1 cellular context compared by ENCODE assay signal in the genomic region with DNA sequence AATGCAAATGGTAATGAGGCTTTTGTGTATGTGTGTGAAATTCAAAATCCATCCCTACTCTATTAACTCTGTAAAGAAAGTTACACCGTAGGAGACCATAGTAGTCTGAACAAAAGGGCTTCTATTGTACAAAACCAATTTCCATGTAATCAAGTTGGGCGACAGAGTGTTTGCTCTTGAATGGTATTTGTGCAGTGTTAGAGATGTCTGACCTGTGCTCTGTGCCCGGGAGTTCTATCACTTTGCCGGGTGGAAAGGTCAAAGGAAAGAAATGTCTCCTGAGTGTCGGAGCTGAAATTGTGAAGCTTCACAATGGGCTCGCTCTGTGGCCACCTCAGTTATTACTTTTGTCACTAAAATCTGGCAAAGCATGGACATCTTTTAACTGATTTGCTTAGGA.
TF ChIP-seq lines count a peak whose summit lies in the region.

No MANE protein-coding gene starts in this region.

TF ChIP-seq in HepG2, 621 proteins besides CTCF, POLR2A, EP300 and RAD21 (continued from another document and continues in another):
- TF ChIP-seq, protein P1, sequence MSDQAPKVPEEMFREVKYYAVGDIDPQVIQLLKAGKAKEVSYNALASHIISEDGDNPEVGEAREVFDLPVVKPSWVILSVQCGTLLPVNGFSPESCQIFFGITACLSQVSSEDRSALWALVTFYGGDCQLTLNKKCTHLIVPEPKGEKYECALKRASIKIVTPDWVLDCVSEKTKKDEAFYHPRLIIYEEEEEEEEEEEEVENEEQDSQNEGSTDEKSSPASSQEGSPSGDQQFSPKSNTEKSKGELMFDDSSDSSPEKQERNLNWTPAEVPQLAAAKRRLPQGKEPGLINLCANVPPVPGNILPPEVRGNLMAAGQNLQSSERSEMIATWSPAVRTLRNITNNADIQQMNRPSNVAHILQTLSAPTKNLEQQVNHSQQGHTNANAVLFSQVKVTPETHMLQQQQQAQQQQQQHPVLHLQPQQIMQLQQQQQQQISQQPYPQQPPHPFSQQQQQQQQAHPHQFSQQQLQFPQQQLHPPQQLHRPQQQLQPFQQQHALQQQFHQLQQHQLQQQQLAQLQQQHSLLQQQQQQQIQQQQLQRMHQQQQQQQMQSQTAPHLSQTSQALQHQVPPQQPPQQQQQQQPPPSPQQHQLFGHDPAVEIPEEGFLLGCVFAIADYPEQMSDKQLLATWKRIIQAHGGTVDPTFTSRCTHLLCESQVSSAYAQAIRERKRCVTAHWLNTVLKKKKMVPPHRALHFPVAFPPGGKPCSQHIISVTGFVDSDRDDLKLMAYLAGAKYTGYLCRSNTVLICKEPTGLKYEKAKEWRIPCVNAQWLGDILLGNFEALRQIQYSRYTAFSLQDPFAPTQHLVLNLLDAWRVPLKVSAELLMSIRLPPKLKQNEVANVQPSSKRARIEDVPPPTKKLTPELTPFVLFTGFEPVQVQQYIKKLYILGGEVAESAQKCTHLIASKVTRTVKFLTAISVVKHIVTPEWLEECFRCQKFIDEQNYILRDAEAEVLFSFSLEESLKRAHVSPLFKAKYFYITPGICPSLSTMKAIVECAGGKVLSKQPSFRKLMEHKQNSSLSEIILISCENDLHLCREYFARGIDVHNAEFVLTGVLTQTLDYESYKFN (CRISPR knock-in tag; conservative IDR thresholded peaks at IDR 0.05), result peak; percentile 51
- no peak for TF ChIP-seq TOE1 (CRISPR knock-in tag; IDR thresholded peaks at IDR 0.05)
- TF ChIP-seq SP4 (CRISPR knock-in tag; IDR thresholded peaks at IDR 0.05), result no peak
- TF ChIP-seq GATA4 (IDR thresholded peaks at IDR 0.05; ENCODE audit: borderline replicate concordance, low read depth), result no peak
- no peak for TF ChIP-seq ZNF850 (CRISPR knock-in tag; conservative IDR thresholded peaks at IDR 0.05)
- TF ChIP-seq ZFP1 (CRISPR knock-in tag; IDR thresholded peaks at IDR 0.05), result no peak
- TF ChIP-seq ZNF75D (CRISPR knock-in tag; IDR thresholded peaks at IDR 0.05; ENCODE audit: borderline replicate concordance), result no peak
- no peak for TF ChIP-seq SRSF9 (IDR thresholded peaks at IDR 0.05; ENCODE audit: borderline replicate concordance, insufficient read depth, low read depth, low read length, poor library complexity, severe bottlenecking)
- TF ChIP-seq ARNT2 (CRISPR knock-in tag; IDR thresholded peaks at IDR 0.05; ENCODE audit: low read depth), result no peak
- no peak for TF ChIP-seq ZNF331 (CRISPR knock-in tag; IDR thresholded peaks at IDR 0.05)
- TF ChIP-seq KDM1A (CRISPR knock-in tag; IDR thresholded peaks at IDR 0.05), result no peak
- TF ChIP-seq KDM5B (CRISPR knock-in tag; IDR thresholded peaks at IDR 0.05; ENCODE audit: borderline replicate concordance), result no peak
- no peak for TF ChIP-seq ZKSCAN8 (CRISPR knock-in tag; IDR thresholded peaks at IDR 0.05; ENCODE audit: borderline replicate concordance)
- TF ChIP-seq ZNF589 (CRISPR knock-in tag; conservative IDR thresholded peaks at IDR 0.05), result no peak
- TF ChIP-seq STAG1 (CRISPR knock-in tag; IDR thresholded peaks at IDR 0.05), result no peak
- no peak for TF ChIP-seq CHD4 (IDR thresholded peaks at IDR 0.05; ENCODE audit: borderline replicate concordance, low read length)
- no peak for TF ChIP-seq ZNF329 (CRISPR knock-in tag; IDR thresholded peaks at IDR 0.05; ENCODE audit: low read depth)
- peak; percentile 75 for TF ChIP-seq NR2F6 (IDR thresholded peaks at IDR 0.05)
- TF ChIP-seq NR2F6 (CRISPR knock-in tag; IDR thresholded peaks at IDR 0.05), result peak; percentile 67
- no peak for TF ChIP-seq RFXANK (CRISPR knock-in tag; IDR thresholded peaks at IDR 0.05)
- peak; percentile 62; the same call in 1 of the 2 replicates for TF ChIP-seq TBX2 (CRISPR knock-in tag; IDR thresholded peaks at IDR 0.05; ENCODE audit: borderline replicate concordance)
- no peak for TF ChIP-seq HOXA7 (CRISPR knock-in tag; IDR thresholded peaks at IDR 0.05)
- TF ChIP-seq ZMYM3 (CRISPR knock-in tag; IDR thresholded peaks at IDR 0.05), result no peak
- no peak for TF ChIP-seq ZNF839 (CRISPR knock-in tag; IDR thresholded peaks at IDR 0.05; ENCODE audit: borderline replicate concordance)
- no peak for TF ChIP-seq ZNF766 (CRISPR knock-in tag; IDR thresholded peaks at IDR 0.05; ENCODE audit: borderline replicate concordance)
- TF ChIP-seq ZNF296 (CRISPR knock-in tag; conservative IDR thresholded peaks at IDR 0.05), result no peak
- TF ChIP-seq, protein P2, sequence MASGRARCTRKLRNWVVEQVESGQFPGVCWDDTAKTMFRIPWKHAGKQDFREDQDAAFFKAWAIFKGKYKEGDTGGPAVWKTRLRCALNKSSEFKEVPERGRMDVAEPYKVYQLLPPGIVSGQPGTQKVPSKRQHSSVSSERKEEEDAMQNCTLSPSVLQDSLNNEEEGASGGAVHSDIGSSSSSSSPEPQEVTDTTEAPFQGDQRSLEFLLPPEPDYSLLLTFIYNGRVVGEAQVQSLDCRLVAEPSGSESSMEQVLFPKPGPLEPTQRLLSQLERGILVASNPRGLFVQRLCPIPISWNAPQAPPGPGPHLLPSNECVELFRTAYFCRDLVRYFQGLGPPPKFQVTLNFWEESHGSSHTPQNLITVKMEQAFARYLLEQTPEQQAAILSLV (CRISPR knock-in tag; IDR thresholded peaks at IDR 0.05; ENCODE audit: borderline replicate concordance), result no peak
- TF ChIP-seq ZNF251 (CRISPR knock-in tag; IDR thresholded peaks at IDR 0.05), result no peak
- no peak for TF ChIP-seq JDP2 (CRISPR knock-in tag; IDR thresholded peaks at IDR 0.05; ENCODE audit: borderline replicate concordance)
- TF ChIP-seq, protein P3, sequence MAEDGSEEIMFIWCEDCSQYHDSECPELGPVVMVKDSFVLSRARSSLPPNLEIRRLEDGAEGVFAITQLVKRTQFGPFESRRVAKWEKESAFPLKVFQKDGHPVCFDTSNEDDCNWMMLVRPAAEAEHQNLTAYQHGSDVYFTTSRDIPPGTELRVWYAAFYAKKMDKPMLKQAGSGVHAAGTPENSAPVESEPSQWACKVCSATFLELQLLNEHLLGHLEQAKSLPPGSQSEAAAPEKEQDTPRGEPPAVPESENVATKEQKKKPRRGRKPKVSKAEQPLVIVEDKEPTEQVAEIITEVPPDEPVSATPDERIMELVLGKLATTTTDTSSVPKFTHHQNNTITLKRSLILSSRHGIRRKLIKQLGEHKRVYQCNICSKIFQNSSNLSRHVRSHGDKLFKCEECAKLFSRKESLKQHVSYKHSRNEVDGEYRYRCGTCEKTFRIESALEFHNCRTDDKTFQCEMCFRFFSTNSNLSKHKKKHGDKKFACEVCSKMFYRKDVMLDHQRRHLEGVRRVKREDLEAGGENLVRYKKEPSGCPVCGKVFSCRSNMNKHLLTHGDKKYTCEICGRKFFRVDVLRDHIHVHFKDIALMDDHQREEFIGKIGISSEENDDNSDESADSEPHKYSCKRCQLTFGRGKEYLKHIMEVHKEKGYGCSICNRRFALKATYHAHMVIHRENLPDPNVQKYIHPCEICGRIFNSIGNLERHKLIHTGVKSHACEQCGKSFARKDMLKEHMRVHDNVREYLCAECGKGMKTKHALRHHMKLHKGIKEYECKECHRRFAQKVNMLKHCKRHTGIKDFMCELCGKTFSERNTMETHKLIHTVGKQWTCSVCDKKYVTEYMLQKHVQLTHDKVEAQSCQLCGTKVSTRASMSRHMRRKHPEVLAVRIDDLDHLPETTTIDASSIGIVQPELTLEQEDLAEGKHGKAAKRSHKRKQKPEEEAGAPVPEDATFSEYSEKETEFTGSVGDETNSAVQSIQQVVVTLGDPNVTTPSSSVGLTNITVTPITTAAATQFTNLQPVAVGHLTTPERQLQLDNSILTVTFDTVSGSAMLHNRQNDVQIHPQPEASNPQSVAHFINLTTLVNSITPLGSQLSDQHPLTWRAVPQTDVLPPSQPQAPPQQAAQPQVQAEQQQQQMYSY (CRISPR knock-in tag; IDR thresholded peaks at IDR 0.05), result no peak
- TF ChIP-seq ZSCAN20 (CRISPR knock-in tag; IDR thresholded peaks at IDR 0.05; ENCODE audit: borderline replicate concordance), result no peak
- TF ChIP-seq, protein P4, sequence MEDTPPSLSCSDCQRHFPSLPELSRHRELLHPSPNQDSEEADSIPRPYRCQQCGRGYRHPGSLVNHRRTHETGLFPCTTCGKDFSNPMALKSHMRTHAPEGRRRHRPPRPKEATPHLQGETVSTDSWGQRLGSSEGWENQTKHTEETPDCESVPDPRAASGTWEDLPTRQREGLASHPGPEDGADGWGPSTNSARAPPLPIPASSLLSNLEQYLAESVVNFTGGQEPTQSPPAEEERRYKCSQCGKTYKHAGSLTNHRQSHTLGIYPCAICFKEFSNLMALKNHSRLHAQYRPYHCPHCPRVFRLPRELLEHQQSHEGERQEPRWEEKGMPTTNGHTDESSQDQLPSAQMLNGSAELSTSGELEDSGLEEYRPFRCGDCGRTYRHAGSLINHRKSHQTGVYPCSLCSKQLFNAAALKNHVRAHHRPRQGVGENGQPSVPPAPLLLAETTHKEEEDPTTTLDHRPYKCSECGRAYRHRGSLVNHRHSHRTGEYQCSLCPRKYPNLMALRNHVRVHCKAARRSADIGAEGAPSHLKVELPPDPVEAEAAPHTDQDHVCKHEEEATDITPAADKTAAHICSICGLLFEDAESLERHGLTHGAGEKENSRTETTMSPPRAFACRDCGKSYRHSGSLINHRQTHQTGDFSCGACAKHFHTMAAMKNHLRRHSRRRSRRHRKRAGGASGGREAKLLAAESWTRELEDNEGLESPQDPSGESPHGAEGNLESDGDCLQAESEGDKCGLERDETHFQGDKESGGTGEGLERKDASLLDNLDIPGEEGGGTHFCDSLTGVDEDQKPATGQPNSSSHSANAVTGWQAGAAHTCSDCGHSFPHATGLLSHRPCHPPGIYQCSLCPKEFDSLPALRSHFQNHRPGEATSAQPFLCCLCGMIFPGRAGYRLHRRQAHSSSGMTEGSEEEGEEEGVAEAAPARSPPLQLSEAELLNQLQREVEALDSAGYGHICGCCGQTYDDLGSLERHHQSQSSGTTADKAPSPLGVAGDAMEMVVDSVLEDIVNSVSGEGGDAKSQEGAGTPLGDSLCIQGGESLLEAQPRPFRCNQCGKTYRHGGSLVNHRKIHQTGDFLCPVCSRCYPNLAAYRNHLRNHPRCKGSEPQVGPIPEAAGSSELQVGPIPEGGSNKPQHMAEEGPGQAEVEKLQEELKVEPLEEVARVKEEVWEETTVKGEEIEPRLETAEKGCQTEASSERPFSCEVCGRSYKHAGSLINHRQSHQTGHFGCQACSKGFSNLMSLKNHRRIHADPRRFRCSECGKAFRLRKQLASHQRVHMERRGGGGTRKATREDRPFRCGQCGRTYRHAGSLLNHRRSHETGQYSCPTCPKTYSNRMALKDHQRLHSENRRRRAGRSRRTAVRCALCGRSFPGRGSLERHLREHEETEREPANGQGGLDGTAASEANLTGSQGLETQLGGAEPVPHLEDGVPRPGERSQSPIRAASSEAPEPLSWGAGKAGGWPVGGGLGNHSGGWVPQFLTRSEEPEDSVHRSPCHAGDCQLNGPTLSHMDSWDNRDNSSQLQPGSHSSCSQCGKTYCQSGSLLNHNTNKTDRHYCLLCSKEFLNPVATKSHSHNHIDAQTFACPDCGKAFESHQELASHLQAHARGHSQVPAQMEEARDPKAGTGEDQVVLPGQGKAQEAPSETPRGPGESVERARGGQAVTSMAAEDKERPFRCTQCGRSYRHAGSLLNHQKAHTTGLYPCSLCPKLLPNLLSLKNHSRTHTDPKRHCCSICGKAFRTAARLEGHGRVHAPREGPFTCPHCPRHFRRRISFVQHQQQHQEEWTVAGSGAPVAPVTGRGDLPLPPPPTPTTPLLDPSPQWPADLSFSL (CRISPR knock-in tag; IDR thresholded peaks at IDR 0.05), result no peak
- no peak for TF ChIP-seq TCF7L2 (IDR thresholded peaks at IDR 0.05; ENCODE audit: low read depth, low read length)
- peak; percentile 46 to 71; a peak in 3 of 4 replicates for TF ChIP-seq NR2F1 (CRISPR knock-in tag; IDR thresholded peaks at IDR 0.05)
- TF ChIP-seq ZNF878 (CRISPR knock-in tag; IDR thresholded peaks at IDR 0.05), result no peak
- no peak for TF ChIP-seq ZNF816 (CRISPR knock-in tag; IDR thresholded peaks at IDR 0.05; ENCODE audit: borderline replicate concordance)
- no peak for TF ChIP-seq CENPX (CRISPR knock-in tag; IDR thresholded peaks at IDR 0.05)
- TF ChIP-seq HNF4A (CRISPR knock-in tag; IDR thresholded peaks at IDR 0.05), result peak; percentile 64
- TF ChIP-seq HNF4G (IDR thresholded peaks at IDR 0.05; ENCODE audit: borderline replicate concordance, low read depth, low read length), result 0 out of 2 replicates have a peak, but pooled peaks have one; percentile 29
- no peak for TF ChIP-seq HNF4G (CRISPR knock-in tag; IDR thresholded peaks at IDR 0.05; ENCODE audit: borderline replicate concordance, low read depth)
- TF ChIP-seq, protein P5, sequence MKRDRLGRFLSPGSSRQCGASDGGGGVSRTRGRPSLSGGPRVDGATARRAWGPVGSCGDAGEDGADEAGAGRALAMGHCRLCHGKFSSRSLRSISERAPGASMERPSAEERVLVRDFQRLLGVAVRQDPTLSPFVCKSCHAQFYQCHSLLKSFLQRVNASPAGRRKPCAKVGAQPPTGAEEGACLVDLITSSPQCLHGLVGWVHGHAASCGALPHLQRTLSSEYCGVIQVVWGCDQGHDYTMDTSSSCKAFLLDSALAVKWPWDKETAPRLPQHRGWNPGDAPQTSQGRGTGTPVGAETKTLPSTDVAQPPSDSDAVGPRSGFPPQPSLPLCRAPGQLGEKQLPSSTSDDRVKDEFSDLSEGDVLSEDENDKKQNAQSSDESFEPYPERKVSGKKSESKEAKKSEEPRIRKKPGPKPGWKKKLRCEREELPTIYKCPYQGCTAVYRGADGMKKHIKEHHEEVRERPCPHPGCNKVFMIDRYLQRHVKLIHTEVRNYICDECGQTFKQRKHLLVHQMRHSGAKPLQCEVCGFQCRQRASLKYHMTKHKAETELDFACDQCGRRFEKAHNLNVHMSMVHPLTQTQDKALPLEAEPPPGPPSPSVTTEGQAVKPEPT (CRISPR knock-in tag; IDR thresholded peaks at IDR 0.05; ENCODE audit: low read depth), result no peak
- TF ChIP-seq SP1 (IDR thresholded peaks at IDR 0.05), result no peak
- TF ChIP-seq SP1 (CRISPR knock-in tag; IDR thresholded peaks at IDR 0.05), result no peak
- TF ChIP-seq, protein P6, sequence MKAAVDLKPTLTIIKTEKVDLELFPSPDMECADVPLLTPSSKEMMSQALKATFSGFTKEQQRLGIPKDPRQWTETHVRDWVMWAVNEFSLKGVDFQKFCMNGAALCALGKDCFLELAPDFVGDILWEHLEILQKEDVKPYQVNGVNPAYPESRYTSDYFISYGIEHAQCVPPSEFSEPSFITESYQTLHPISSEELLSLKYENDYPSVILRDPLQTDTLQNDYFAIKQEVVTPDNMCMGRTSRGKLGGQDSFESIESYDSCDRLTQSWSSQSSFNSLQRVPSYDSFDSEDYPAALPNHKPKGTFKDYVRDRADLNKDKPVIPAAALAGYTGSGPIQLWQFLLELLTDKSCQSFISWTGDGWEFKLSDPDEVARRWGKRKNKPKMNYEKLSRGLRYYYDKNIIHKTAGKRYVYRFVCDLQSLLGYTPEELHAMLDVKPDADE (CRISPR knock-in tag; IDR thresholded peaks at IDR 0.05), result no peak
- no peak for TF ChIP-seq PAF1 (CRISPR knock-in tag; IDR thresholded peaks at IDR 0.05)
- no peak for TF ChIP-seq ZSCAN21 (CRISPR knock-in tag; IDR thresholded peaks at IDR 0.05; ENCODE audit: borderline replicate concordance)
- peak; percentile 64 for TF ChIP-seq SOX5 (CRISPR knock-in tag; IDR thresholded peaks at IDR 0.05; ENCODE audit: borderline replicate concordance)
- TF ChIP-seq KDM5A (IDR thresholded peaks at IDR 0.05; ENCODE audit: borderline replicate concordance, low read length), result no peak
- TF ChIP-seq ONECUT2 (CRISPR knock-in tag; IDR thresholded peaks at IDR 0.05), result no peak
- TF ChIP-seq ARID2 (CRISPR knock-in tag; IDR thresholded peaks at IDR 0.05; ENCODE audit: borderline replicate concordance), result no peak
- TF ChIP-seq MED8 (CRISPR knock-in tag; IDR thresholded peaks at IDR 0.05; ENCODE audit: insufficient replicate concordance), result no peak
- TF ChIP-seq ZNF3 (CRISPR knock-in tag; IDR thresholded peaks at IDR 0.05), result no peak
- TF ChIP-seq ZNF180 (CRISPR knock-in tag; IDR thresholded peaks at IDR 0.05; ENCODE audit: borderline replicate concordance, low read depth), result no peak
- TF ChIP-seq HOXD1 (CRISPR knock-in tag; IDR thresholded peaks at IDR 0.05), result no peak
- peak; percentile 40; the same call in 1 of the 2 replicates for TF ChIP-seq SALL1 (CRISPR knock-in tag; IDR thresholded peaks at IDR 0.05)
